1 cellular context compared by ENCODE assay signal in the genomic region with DNA sequence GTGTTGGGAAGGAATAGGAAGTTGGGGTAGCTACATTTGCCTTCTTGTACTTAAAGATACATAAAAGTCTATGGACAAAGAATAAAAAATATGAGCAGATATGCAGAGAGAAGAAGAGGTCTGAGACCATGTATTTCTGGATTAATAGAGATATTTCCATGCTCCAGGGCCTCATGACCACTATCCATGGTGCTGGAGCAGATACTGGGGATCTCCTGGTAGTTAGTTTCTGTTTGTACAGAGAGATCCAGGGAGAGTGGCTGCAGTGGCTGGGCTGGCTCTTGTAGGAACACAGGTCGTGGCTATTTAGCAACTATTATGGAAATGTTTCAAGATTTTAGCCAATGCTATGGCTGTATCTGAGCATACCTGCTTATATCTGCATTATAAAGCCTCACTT.
TF ChIP-seq lines count a peak whose summit lies in the region.

No MANE protein-coding gene starts in this region.

TF ChIP-seq in liver, 16 proteins besides CTCF, POLR2A, EP300 and RAD21 (continued from another document):
- TF ChIP-seq REST (IDR thresholded peaks at IDR 0.05) (peak; percentile 93), JUND (IDR thresholded peaks at IDR 0.05) (no peak)
